ENCODE assay signal across 8 cellular contexts in genomic region chr7:155205368-155206285, GRCh38.
DNase-seq lines count a peak whose midpoint lies in the region; ATAC-seq and TF ChIP-seq lines count a peak whose summit lies in the region.

No MANE protein-coding gene starts in this region.

- H3K4me1 Mint-ChIP-seq in activated naive CD8-positive, alpha-beta T cell treated with anti-CD3 and anti-CD28 coated beads, Interleukin-2, amount 10 ng/mL, durations not matched to agents 7 days and 5 days, result peaks cover 19% of the 10 kb centered on the region

- TF ChIP-seq CTCF in right atrium auricular region (IDR thresholded peaks at IDR 0.05), result peak in 1 of 2 donors; percentile 16

- no peaks in the 10 kb centered on the region for H4K20me1 ChIP-seq in BLaER1

- H3K4me3 ChIP-seq in BLaER1, result peak overlapping the region; percentile 73
- H3K4me3 ChIP-seq in right atrium auricular region, result peak overlapping the region; percentile 17 to 34
- peak overlapping the region; percentile 36 for H3K4me3 ChIP-seq in skeletal muscle cell (ENCODE audit: low read depth, low read length)

- no peaks in the 10 kb centered on the region for H3K9me3 ChIP-seq in BLaER1
- H3K9me3 ChIP-seq in right atrium auricular region, result no peaks in the 10 kb centered on the region

- H3K27ac Mint-ChIP-seq in activated naive CD8-positive, alpha-beta T cell treated with anti-CD3 and anti-CD28 coated beads, Interleukin-2, amount 10 ng/mL, durations not matched to agents 7 days and 5 days, result peak overlapping the region; percentile 96

- H3K4me3 Mint-ChIP-seq in activated naive CD8-positive, alpha-beta T cell treated with anti-CD3 and anti-CD28 coated beads, Interleukin-2, amount 10 ng/mL, durations not matched to agents 7 days and 5 days, result peak overlapping the region; percentile 82

- peak overlapping the region; percentile 95 for H3K4me2 ChIP-seq in BLaER1

- H3K36me3 Mint-ChIP-seq in activated naive CD8-positive, alpha-beta T cell treated with anti-CD3 and anti-CD28 coated beads, Interleukin-2, amount 10 ng/mL, durations not matched to agents 7 days and 5 days, result peaks cover 7% of the 10 kb centered on the region

- DNase-seq in SKM-1 treated with dmso at 0.1 percent for 144 hours (lab: John Stamatoyannopoulos, UW; ENCODE audit: unreplicated experiment) (peak; percentile 82), right atrium auricular region (ENCODE audit: low spot score) (peak; percentile 86), skeletal muscle cell (ENCODE audit: low read depth) (peak; percentile 98), NCI-H524 (lab: John Stamatoyannopoulos, UW) (no peak)
- peak; percentile 80 for DNase-seq in activated naive CD8-positive, alpha-beta T cell treated with anti-CD3 and anti-CD28 coated beads, Interleukin-2, amount 10 ng/mL, durations not matched to agents 7 days and 5 days

- H3K4me1 ChIP-seq in BLaER1, result peaks cover 67% of the 10 kb centered on the region
- H3K4me1 ChIP-seq in right atrium auricular region, result no peaks in the 10 kb centered on the region

- peak overlapping the region; percentile 97 for H3K27ac ChIP-seq in BLaER1
- H3K27ac ChIP-seq in right atrium auricular region, result peak overlapping the region; percentile 81 to 84

- ATAC-seq in GM19395 (IDR thresholded peaks at IDR 0.05; ENCODE audit: unreplicated experiment) (peak; percentile 89), HG03460 (IDR thresholded peaks at IDR 0.05; ENCODE audit: unreplicated experiment) (peak; percentile 90)
- peak; percentile 96 for ATAC-seq in activated naive CD8-positive, alpha-beta T cell treated with anti-CD3 and anti-CD28 coated beads, Interleukin-2, amount 10 ng/mL, durations not matched to agents 7 days and 5 days (ENCODE audit: low read depth)

- H3K9me3 Mint-ChIP-seq in activated naive CD8-positive, alpha-beta T cell treated with anti-CD3 and anti-CD28 coated beads, Interleukin-2, amount 10 ng/mL, durations not matched to agents 7 days and 5 days, result peaks cover 7% of the 10 kb centered on the region

- H3K9ac ChIP-seq in BLaER1, result peak overlapping the region; percentile 91

- H3K36me3 ChIP-seq in BLaER1 (no peaks in the 10 kb centered on the region), right atrium auricular region (no peaks in the 10 kb centered on the region)

- POLR2A ChIA-PET in activated naive CD8-positive, alpha-beta T cell treated with anti-CD3 and anti-CD28 coated beads, Interleukin-2, amount 10 ng/mL, durations not matched to agents 7 days and 5 days (lab: Charles Lee), result interaction anchor here (0.6 to 4.2 kb wide), 2 partner anchors 92 to 139 kb away, joined by 3 to 88 read pairs; partner anchors contain the start of gene INSIG1

- no peaks in the 10 kb centered on the region for H3K27me3 ChIP-seq in BLaER1
- H3K27me3 ChIP-seq in right atrium auricular region, result no peaks in the 10 kb centered on the region

- H3K27me3 Mint-ChIP-seq in activated naive CD8-positive, alpha-beta T cell treated with anti-CD3 and anti-CD28 coated beads, Interleukin-2, amount 10 ng/mL, durations not matched to agents 7 days and 5 days, result peaks cover 2% of the 10 kb centered on the region

Comparison
In these comparisons a context has a peak if more than half of its experiments do, and no peak if none do; other contexts are left out.
1. DNase-seq: peak in SKM-1 treated with dmso at 0.1 percent for 144 hours (single experiment), activated naive CD8-positive, alpha-beta T cell treated with anti-CD3 and anti-CD28 coated beads, Interleukin-2, amount 10 ng/mL, durations not matched to agents 7 days and 5 days (single experiment), right atrium auricular region (single experiment) and skeletal muscle cell (single experiment); none in NCI-H524 (0 of 2).
2. Peak in every context shown above with its lines, with median percentiles within 50 percentile points of each other: H3K4me3 ChIP-seq and ATAC-seq.